8 cellular contexts compared by ENCODE assay signal in genomic region chr2:208466133-208466919, GRCh38. TPM values are rescaled to one million over a fixed set of nuclear protein-coding genes. Genes with fewer than 3 reads are reported as not detected.
A peak's percentile ranks its signal among the peaks of the same experiment; 100 is the strongest.
DNase-seq lines count a peak whose midpoint lies in the region; ATAC-seq and TF ChIP-seq lines count a peak whose summit lies in the region.

No MANE protein-coding gene starts in this region.

- WGBS in iPS DF 6.9 (ENCODE audit: insufficient coverage, insufficient read length): no CpG with 5 or more reads among the region's 7 CpGs

- H3K4me3 ChIP-seq in SU-DHL-6 (ENCODE audit: insufficient read depth, low read length, poor library complexity, severe bottlenecking) (no peak overlapping the region), iPS DF 6.9 (ENCODE audit: low read length) (no peak overlapping the region), upper lobe of right lung (no peak overlapping the region)

- no peaks in the 10 kb centered on the region for H3K27me3 ChIP-seq in SU-DHL-6 (ENCODE audit: low read length)
- peaks cover 3% of the 10 kb centered on the region for H3K27me3 ChIP-seq in iPS DF 6.9 (ENCODE audit: control insufficient read depth, insufficient read depth, low read length)
- H3K27me3 ChIP-seq in upper lobe of right lung: no peaks in the 10 kb centered on the region

- no peak overlapping the region for H3K9ac ChIP-seq in SU-DHL-6 (ENCODE audit: low read length)

- H3K4me1 ChIP-seq in iPS DF 6.9 (ENCODE audit: control insufficient read depth, insufficient read depth, low read length): no peaks in the 10 kb centered on the region
- peaks cover 6% of the 10 kb centered on the region for H3K4me1 ChIP-seq in upper lobe of right lung

- no peaks in the 10 kb centered on the region for H3K36me3 ChIP-seq in SU-DHL-6 (ENCODE audit: low read length)
- no peaks in the 10 kb centered on the region for H3K36me3 ChIP-seq in iPS DF 6.9 (ENCODE audit: control insufficient read depth, insufficient read depth, low read length)
- H3K36me3 ChIP-seq in upper lobe of right lung: no peaks in the 10 kb centered on the region

- DNase-seq in COR-L47 (lab: John Stamatoyannopoulos, UW) (peak; percentile 72), NCI-H1694 treated with DMSO at 0.1 percent for 48 hours (lab: John Stamatoyannopoulos, UW) (peak; percentile 82), iPS DF 6.9 (ENCODE audit: low read depth, low spot score) (peak; percentile 27), upper lobe of right lung (no peak)
- no peak for DNase-seq in stimulated activated CD4-positive, alpha-beta T cell treated with anti-CD3 and anti-CD28 coated beads, Interleukin-4, amount 100 ng/mL, for 24 hours

- H3K4me2 ChIP-seq in SU-DHL-6 (ENCODE audit: low read depth, low read length, poor library complexity, severe bottlenecking): no peak overlapping the region

- TF ChIP-seq CTCF in SU-DHL-6 (IDR thresholded peaks at IDR 0.05; ENCODE audit: insufficient read depth, low read length, poor library complexity, severe bottlenecking): peak; percentile 46
- peak; percentile 56 for TF ChIP-seq CTCF in upper lobe of right lung (IDR thresholded peaks at IDR 0.05)

- H3K79me2 ChIP-seq in SU-DHL-6 (ENCODE audit: insufficient read depth, low read length): no peaks in the 10 kb centered on the region

- intact Hi-C loops in upper lobe of right lung (cut with DNase I): no loop called here

- H4K20me1 ChIP-seq in SU-DHL-6 (ENCODE audit: low read depth, low read length): no peaks in the 10 kb centered on the region

- H3F3A ChIP-seq in SU-DHL-6 (ENCODE audit: insufficient read depth): no peaks in the 10 kb centered on the region

- no peak overlapping the region for H3K27ac ChIP-seq in SU-DHL-6 (ENCODE audit: low read depth, low read length)
- H3K27ac ChIP-seq in iPS DF 6.9 (ENCODE audit: low read length): no peak overlapping the region
- H3K27ac ChIP-seq in upper lobe of right lung: no peak overlapping the region

- no peaks in the 10 kb centered on the region for H3K9me2 ChIP-seq in SU-DHL-6 (replicated peaks; ENCODE audit: insufficient read depth, low read length)

- peak; percentile 83 for ATAC-seq in GM18870 (IDR thresholded peaks at IDR 0.05; ENCODE audit: unreplicated experiment)
- ATAC-seq in HG03025 (IDR thresholded peaks at IDR 0.05; ENCODE audit: low FRiP score, unreplicated experiment): peak; percentile 70
- ATAC-seq in upper lobe of right lung: peak; percentile 78

- H2AFZ ChIP-seq in SU-DHL-6 (ENCODE audit: low read depth, low read length, severe bottlenecking): no peak overlapping the region

- H3K9me3 ChIP-seq in SU-DHL-6 (ENCODE audit: insufficient read depth, low read length) (no peaks in the 10 kb centered on the region), iPS DF 6.9 (ENCODE audit: control insufficient read depth, insufficient read depth, low read length) (no peaks in the 10 kb centered on the region), upper lobe of right lung (no peaks in the 10 kb centered on the region)

RNA-seq across cellular contexts. Expression of gene PTH2R, which starts 59.7 kb away (rescaled TPM):
- total RNA-seq in upper lobe of right lung: not detected

Comparison
In these comparisons a context has a peak if more than half of its experiments do, and no peak if none do; other contexts are left out.
1. DNase-seq: peak in COR-L47 (single experiment), NCI-H1694 treated with DMSO at 0.1 percent for 48 hours (single experiment) and iPS DF 6.9 (single experiment); none in upper lobe of right lung (single experiment) and stimulated activated CD4-positive, alpha-beta T cell treated with anti-CD3 and anti-CD28 coated beads, Interleukin-4, amount 100 ng/mL, for 24 hours (single experiment).
2. Peak in every context shown above with its lines, with median percentiles within 50 percentile points of each other: ATAC-seq.